ENCODE assay signal across 1 cellular context in the genomic region with DNA sequence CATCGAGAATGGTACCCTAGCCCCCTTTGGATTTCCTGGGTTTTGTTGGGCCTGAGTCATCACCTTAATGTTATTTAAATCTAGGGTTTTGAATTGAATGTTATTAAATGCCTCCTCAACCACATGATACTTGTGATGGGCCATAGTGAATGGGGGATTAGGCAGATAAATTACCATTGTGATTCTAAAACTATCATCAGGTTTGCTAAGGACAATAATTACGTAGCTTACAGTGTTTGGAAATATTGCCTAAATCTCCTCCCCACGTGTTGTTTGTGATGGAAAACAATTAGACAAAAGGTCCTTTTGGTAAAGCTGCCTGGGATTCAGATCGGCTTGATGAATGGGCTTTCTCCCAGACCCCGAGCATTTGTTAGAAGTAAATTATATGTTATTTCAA.
TF ChIP-seq lines count a peak whose summit lies in the region.

No MANE protein-coding gene starts in this region.

TF ChIP-seq in GM23338, 12 proteins besides CTCF, POLR2A, EP300 and RAD21 (continued from another document):
- TF ChIP-seq, protein P1, sequence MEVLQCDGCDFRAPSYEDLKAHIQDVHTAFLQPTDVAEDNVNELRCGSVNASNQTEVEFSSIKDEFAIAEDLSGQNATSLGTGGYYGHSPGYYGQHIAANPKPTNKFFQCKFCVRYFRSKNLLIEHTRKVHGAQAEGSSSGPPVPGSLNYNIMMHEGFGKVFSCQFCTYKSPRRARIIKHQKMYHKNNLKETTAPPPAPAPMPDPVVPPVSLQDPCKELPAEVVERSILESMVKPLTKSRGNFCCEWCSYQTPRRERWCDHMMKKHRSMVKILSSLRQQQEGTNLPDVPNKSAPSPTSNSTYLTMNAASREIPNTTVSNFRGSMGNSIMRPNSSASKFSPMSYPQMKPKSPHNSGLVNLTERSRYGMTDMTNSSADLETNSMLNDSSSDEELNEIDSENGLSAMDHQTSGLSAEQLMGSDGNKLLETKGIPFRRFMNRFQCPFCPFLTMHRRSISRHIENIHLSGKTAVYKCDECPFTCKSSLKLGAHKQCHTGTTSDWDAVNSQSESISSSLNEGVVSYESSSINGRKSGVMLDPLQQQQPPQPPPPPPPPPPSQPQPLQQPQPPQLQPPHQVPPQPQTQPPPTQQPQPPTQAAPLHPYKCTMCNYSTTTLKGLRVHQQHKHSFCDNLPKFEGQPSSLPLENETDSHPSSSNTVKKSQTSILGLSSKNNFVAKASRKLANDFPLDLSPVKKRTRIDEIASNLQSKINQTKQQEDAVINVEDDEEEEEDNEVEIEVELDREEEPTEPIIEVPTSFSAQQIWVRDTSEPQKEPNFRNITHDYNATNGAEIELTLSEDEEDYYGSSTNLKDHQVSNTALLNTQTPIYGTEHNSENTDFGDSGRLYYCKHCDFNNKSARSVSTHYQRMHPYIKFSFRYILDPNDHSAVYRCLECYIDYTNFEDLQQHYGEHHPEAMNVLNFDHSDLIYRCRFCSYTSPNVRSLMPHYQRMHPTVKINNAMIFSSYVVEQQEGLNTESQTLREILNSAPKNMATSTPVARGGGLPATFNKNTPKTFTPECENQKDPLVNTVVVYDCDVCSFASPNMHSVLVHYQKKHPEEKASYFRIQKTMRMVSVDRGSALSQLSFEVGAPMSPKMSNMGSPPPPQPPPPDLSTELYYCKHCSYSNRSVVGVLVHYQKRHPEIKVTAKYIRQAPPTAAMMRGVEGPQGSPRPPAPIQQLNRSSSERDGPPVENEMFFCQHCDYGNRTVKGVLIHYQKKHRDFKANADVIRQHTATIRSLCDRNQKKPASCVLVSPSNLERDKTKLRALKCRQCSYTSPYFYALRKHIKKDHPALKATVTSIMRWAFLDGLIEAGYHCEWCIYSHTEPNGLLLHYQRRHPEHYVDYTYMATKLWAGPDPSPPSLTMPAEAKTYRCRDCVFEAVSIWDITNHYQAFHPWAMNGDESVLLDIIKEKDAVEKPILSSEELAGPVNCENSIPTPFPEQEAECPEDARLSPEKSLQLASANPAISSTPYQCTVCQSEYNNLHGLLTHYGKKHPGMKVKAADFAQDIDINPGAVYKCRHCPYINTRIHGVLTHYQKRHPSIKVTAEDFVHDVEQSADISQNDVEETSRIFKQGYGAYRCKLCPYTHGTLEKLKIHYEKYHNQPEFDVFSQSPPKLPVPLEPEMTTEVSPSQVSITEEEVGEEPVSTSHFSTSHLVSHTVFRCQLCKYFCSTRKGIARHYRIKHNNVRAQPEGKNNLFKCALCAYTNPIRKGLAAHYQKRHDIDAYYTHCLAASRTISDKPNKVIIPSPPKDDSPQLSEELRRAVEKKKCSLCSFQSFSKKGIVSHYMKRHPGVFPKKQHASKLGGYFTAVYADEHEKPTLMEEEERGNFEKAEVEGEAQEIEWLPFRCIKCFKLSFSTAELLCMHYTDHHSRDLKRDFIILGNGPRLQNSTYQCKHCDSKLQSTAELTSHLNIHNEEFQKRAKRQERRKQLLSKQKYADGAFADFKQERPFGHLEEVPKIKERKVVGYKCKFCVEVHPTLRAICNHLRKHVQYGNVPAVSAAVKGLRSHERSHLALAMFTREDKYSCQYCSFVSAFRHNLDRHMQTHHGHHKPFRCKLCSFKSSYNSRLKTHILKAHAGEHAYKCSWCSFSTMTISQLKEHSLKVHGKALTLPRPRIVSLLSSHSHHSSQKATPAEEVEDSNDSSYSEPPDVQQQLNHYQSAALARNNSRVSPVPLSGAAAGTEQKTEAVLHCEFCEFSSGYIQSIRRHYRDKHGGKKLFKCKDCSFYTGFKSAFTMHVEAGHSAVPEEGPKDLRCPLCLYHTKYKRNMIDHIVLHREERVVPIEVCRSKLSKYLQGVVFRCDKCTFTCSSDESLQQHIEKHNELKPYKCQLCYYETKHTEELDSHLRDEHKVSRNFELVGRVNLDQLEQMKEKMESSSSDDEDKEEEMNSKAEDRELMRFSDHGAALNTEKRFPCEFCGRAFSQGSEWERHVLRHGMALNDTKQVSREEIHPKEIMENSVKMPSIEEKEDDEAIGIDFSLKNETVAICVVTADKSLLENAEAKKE (CRISPR knock-in tag; IDR thresholded peaks at IDR 0.05) = no peak
